In the genomic region with DNA sequence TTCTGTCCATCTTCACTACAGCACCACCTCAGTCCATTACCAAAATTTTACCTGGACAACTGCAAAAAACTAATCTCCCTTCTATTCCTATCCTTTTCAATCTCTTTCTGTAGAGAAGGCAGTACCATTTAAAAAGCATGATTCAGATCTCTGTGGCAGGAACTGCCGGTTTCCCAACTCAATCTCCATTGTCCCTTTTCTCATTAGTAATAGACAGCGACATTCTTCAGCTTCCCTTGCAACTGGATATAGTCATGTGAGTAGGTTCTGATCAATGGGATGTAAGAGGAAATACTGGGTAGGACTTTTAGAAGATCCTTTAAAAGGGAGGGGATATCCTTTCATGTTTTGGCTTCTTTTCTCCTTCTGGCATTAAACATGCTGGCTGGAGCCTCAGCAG, we compare ENCODE assay signal across 17 cellular contexts.
A peak's percentile ranks its signal among the peaks of the same experiment; 100 is the strongest.
DNase-seq lines count a peak whose midpoint lies in the region; ATAC-seq, FAIRE-seq and TF ChIP-seq lines count a peak whose summit lies in the region.
"Had no signal": no experiment of that assay in that cellular context is flagged by ENCODE, and none has a peak within 500 bp of the region (broad histone marks: within the 10 kb centered on the region; RNA-seq: fewer than 3 reads in every experiment).

No MANE protein-coding gene starts in this region.

- no peaks in the 10 kb centered on the region for H3K79me2 ChIP-seq in PC-3 (ENCODE audit: low read length)

- no peak overlapping the region for H3K4me2 ChIP-seq in PC-3 (ENCODE audit: low read length)
- H3K4me2 ChIP-seq: BLaER1 treated with 17β-estradiol and CSF1 and Interleukin-3, amounts not matched to agents 10 nM and 100 nM had no signal

- H3K27me3 ChIP-seq in PC-3 (ENCODE audit: low read length) = no peaks in the 10 kb centered on the region
- H3K27me3 ChIP-seq: BLaER1 treated with 17β-estradiol and CSF1 and Interleukin-3, amounts not matched to agents 10 nM and 100 nM had no signal

- H3K9me2 ChIP-seq in PC-3 (replicated peaks; ENCODE audit: low read length) = no peaks in the 10 kb centered on the region

- no peak for FAIRE-seq in RCC 7860 (lab: Jason Lieb, UNC)
- FAIRE-seq: GM19239 had no signal

- BruUV-seq in PC-3 (replicated peaks; lab: Mats Ljungman, UMichigan) = no TSS peak

- H4K20me1 ChIP-seq in PC-3 (ENCODE audit: low read length) = no peaks in the 10 kb centered on the region
- H4K20me1 ChIP-seq: BLaER1 treated with 17β-estradiol and CSF1 and Interleukin-3, amounts not matched to agents 10 nM and 100 nM had no signal

- TF ChIP-seq CTCF in PC-3 (conservative IDR thresholded peaks at IDR 0.05; ENCODE audit: low read depth, low read length) (no peak), fibroblast of pulmonary artery (IDR thresholded peaks at IDR 0.05; ENCODE audit: low read length, missing control alignments) (no peak)

- intact Hi-C loops in PC-3 (cut with micrococcal nuclease) = no loop called here

- H3K9me3 ChIP-seq in PC-3 (ENCODE audit: low read length) = no peaks in the 10 kb centered on the region

- no peak overlapping the region for H2AFZ ChIP-seq in PC-3 (ENCODE audit: low read length)
- H2AFZ ChIP-seq: GM23248 had no signal

- H3K27ac ChIP-seq in PC-3 (ENCODE audit: low read length) = no peak overlapping the region
- H3K27ac ChIP-seq: BLaER1 treated with 17β-estradiol and CSF1 and Interleukin-3, amounts not matched to agents 10 nM and 100 nM; GM23248 had no signal

- no peaks in the 10 kb centered on the region for H3K36me3 ChIP-seq in PC-3 (ENCODE audit: low read depth, low read length)
- H3K36me3 ChIP-seq: BLaER1 treated with 17β-estradiol and CSF1 and Interleukin-3, amounts not matched to agents 10 nM and 100 nM had no signal

- no peak overlapping the region for H3K9ac ChIP-seq in PC-3 (ENCODE audit: low read length)
- H3K9ac ChIP-seq: BLaER1 treated with 17β-estradiol and CSF1 and Interleukin-3, amounts not matched to agents 10 nM and 100 nM; GM23248 had no signal

- no peaks in the 10 kb centered on the region for H3K4me1 ChIP-seq in PC-3 (ENCODE audit: insufficient read depth, low read length)

- no peaks in the 10 kb centered on the region for H3F3A ChIP-seq in PC-3 (ENCODE audit: low read length, unreplicated experiment)

- ATAC-seq in PC-3 (no peak), GM21423 (IDR thresholded peaks at IDR 0.05; ENCODE audit: unreplicated experiment) (no peak), HG03175 (IDR thresholded peaks at IDR 0.05; ENCODE audit: unreplicated experiment) (no peak)
- ATAC-seq: CD8-positive, alpha-beta T cell; HCT116 had no signal

- H3K4me3 ChIP-seq in PC-3 (ENCODE audit: low read length) (no peak overlapping the region), fibroblast of pulmonary artery (replicated peaks; ENCODE audit: low read depth, low read length) (no peak overlapping the region)
- H3K4me3 ChIP-seq: BLaER1 treated with 17β-estradiol and CSF1 and Interleukin-3, amounts not matched to agents 10 nM and 100 nM; GM23248 had no signal

- CTCF ChIA-PET in PC-3 (lab: Charles Lee) = no interaction called here

- POLR2A ChIA-PET in PC-3 (lab: Charles Lee; ENCODE audit: unreplicated experiment) = no interaction called here

- peak; percentile 22 for DNase-seq in PC-3
- peak; percentile 47 for DNase-seq in dermis blood vessel endothelial cell
- DNase-seq in fibroblast of pulmonary artery (ENCODE audit: low read depth) = peak; percentile 50
- DNase-seq in stimulated activated naive CD4-positive, alpha-beta T cell (lab: John Stamatoyannopoulos, UW) = no peak
- DNase-seq in RCC 7860 (ENCODE audit: low spot score) = no peak
- DNase-seq: Calu3; CD8-positive, alpha-beta T cell; DMS79 treated with DMSO at 0.1 percent for 48 hours; GF-D8; GM23248; H7; HFFc6 had no signal

Comparison
In these comparisons a context has a peak if more than half of its experiments do, and no peak if none do; other contexts are left out.
1. DNase-seq: peak in PC-3 (single experiment), dermis blood vessel endothelial cell (single experiment) and fibroblast of pulmonary artery (single experiment); none in stimulated activated naive CD4-positive, alpha-beta T cell (0 of 6) and RCC 7860 (single experiment).